Comparison of ENCODE assay signal across 19 cellular contexts in genomic region chr19:40411958-40412499, GRCh38. TPM values are rescaled to one million over a fixed set of nuclear protein-coding genes. Genes with fewer than 3 reads are reported as not detected.
DNase-seq lines count a peak whose midpoint lies in the region; ATAC-seq, FAIRE-seq and TF ChIP-seq lines count a peak whose summit lies in the region.
"Had no signal": no experiment of that assay in that cellular context is flagged by ENCODE, and none has a peak within 500 bp of the region (broad histone marks: within the 10 kb centered on the region; RNA-seq: fewer than 3 reads in every experiment).

No MANE protein-coding gene starts in this region.

- no peaks in the 10 kb centered on the region for H3K36me3 Mint-ChIP-seq in IgD-negative memory B cell
- no peaks in the 10 kb centered on the region for H3K36me3 Mint-ChIP-seq in natural killer cell treated with Interleukin-12 subunit alpha and Interleukin-12 subunit beta and Interleukin-15 and Interleukin-18, amount 100 ng/mL, for 72 hours
- H3K36me3 Mint-ChIP-seq: T-cell had no signal

- in situ Hi-C loops in mammary epithelial cell (cut with MboI; ENCODE audit: low sequenced_read_pairs in 2 of 2): no loop called here

- H2AFZ ChIP-seq in mammary epithelial cell (ENCODE audit: low read depth, low read length): no peak overlapping the region

- peaks cover 1% of the 10 kb centered on the region for H3K27me3 Mint-ChIP-seq in IgD-negative memory B cell
- H3K27me3 Mint-ChIP-seq in natural killer cell treated with Interleukin-12 subunit alpha and Interleukin-12 subunit beta and Interleukin-15 and Interleukin-18, amount 100 ng/mL, for 72 hours: peaks cover 0 to 3% of the 10 kb centered on the region in 2 donors
- H3K27me3 Mint-ChIP-seq: activated T-cell treated with anti-CD3 and anti-CD28 coated beads, Interleukin-2, amount 50 U/mL, for 24 hours; B cell had no signal

- H3K27ac Mint-ChIP-seq in IgD-negative memory B cell: peak overlapping the region in 2 of 3 donors; percentile 46 to 93
- H3K27ac Mint-ChIP-seq in natural killer cell treated with Interleukin-12 subunit alpha and Interleukin-12 subunit beta and Interleukin-15 and Interleukin-18, amount 100 ng/mL, for 72 hours: no peak overlapping the region
- H3K27ac Mint-ChIP-seq: activated CD4-positive, alpha-beta memory T cell treated with anti-CD3 and anti-CD28 coated beads, Interleukin-2, amount 10 ng/mL, durations not matched to agents 7 days and 5 days; activated naive CD4-positive, alpha-beta T cell treated with anti-CD3 and anti-CD28 coated beads for 36 hours; activated T-cell treated with anti-CD3 and anti-CD28 coated beads, Interleukin-2, amount 50 U/mL, for 24 hours; T-cell had no signal

- no peaks in the 10 kb centered on the region for H4K20me1 ChIP-seq in mammary epithelial cell (ENCODE audit: insufficient read depth, low read length)

- H3K4me3 ChIP-seq in mammary epithelial cell (replicated peaks in 1 of 3; ENCODE audit: insufficient read depth in 1 of 3, low read depth in 2 of 3, low read length in 3 of 3) (no peak overlapping the region), lower lobe of right lung (peak overlapping the region; percentile 50), thyroid gland (replicated peaks in 1 of 3) (no peak overlapping the region), SJCRH30 (no peak overlapping the region)
- H3K4me3 ChIP-seq: coronary artery had no signal

- no TSS peak for BruUV-seq in mammary epithelial cell (replicated peaks; lab: Mats Ljungman, UMichigan)

- no peaks in the 10 kb centered on the region for H3K9me3 Mint-ChIP-seq in IgD-negative memory B cell
- H3K9me3 Mint-ChIP-seq in natural killer cell treated with Interleukin-12 subunit alpha and Interleukin-12 subunit beta and Interleukin-15 and Interleukin-18, amount 100 ng/mL, for 72 hours: no peaks in the 10 kb centered on the region
- H3K9me3 Mint-ChIP-seq: activated CD4-positive, alpha-beta memory T cell treated with anti-CD3 and anti-CD28 coated beads, Interleukin-2, amount 10 ng/mL, durations not matched to agents 7 days and 5 days; activated naive CD4-positive, alpha-beta T cell treated with anti-CD3 and anti-CD28 coated beads for 36 hours; activated T-cell treated with anti-CD3 and anti-CD28 coated beads, Interleukin-2, amount 50 U/mL, for 24 hours; T-cell had no signal

- CTCF ChIA-PET in mammary epithelial cell (lab: Charles Lee; ENCODE audit: low non-redundant PET): no interaction called here

- DNase-seq in mammary epithelial cell (no peak), lower lobe of right lung (no peak), thyroid gland (no peak), RCC 7860 (ENCODE audit: low spot score) (no peak), SJCRH30 (no peak)
- no peak for DNase-seq in natural killer cell treated with Interleukin-12 subunit alpha and Interleukin-12 subunit beta and Interleukin-15 and Interleukin-18, amount 100 ng/mL, for 72 hours (ENCODE audit: low spot score)
- DNase-seq: activated CD4-positive, alpha-beta memory T cell treated with anti-CD3 and anti-CD28 coated beads, Interleukin-2, amount 10 ng/mL, durations not matched to agents 7 days and 5 days; activated naive CD4-positive, alpha-beta T cell treated with anti-CD3 and anti-CD28 coated beads for 36 hours; activated T-cell treated with anti-CD3 and anti-CD28 coated beads, Interleukin-2, amount 50 U/mL, for 24 hours; NCI-H226; posterior cingulate gyrus; stimulated activated CD8-positive, alpha-beta memory T cell treated with anti-CD3 and anti-CD28 coated beads, Interleukin-4, amount 100 ng/mL, for 48 hours; T-cell had no signal

- H3K4me1 ChIP-seq in mammary epithelial cell (ENCODE audit: insufficient read depth, low read length) (peaks cover 24% of the 10 kb centered on the region), lower lobe of right lung (peaks cover 43% of the 10 kb centered on the region), thyroid gland (peaks cover 28 to 37% of the 10 kb centered on the region in 2 donors), SJCRH30 (peaks cover 15% of the 10 kb centered on the region; the same call in 1 of the 2 replicates)

- intact Hi-C loops in mammary epithelial cell (cut with micrococcal nuclease) (no loop called here), lower lobe of right lung (cut with DNase I) (no loop called here), thyroid gland (cut with DNase I) (no loop called here)

- H3K27me3 ChIP-seq in mammary epithelial cell (ENCODE audit: insufficient read depth, low read length) (no peaks in the 10 kb centered on the region), lower lobe of right lung (ENCODE audit: low read depth) (no peaks in the 10 kb centered on the region), thyroid gland (no peaks in the 10 kb centered on the region), SJCRH30 (peaks cover 10% of the 10 kb centered on the region)

- 81% methylated on average over 8 of the region's 8 CpGs for WGBS in mammary epithelial cell (ENCODE audit: low coverage, missing lambda C conversion rate)
- 72 to 81% methylated on average over 5 to 8 of the region's 8 CpGs for WGBS in thyroid gland, 2 donors

- TF ChIP-seq POLR2A in thyroid gland (IDR thresholded peaks at IDR 0.05): no peak

- H3K4me1 Mint-ChIP-seq in IgD-negative memory B cell: peaks cover 7 to 23% (median 17%) of the 10 kb centered on the region in 3 donors
- peaks cover 25 to 27% of the 10 kb centered on the region in 2 donors for H3K4me1 Mint-ChIP-seq in natural killer cell treated with Interleukin-12 subunit alpha and Interleukin-12 subunit beta and Interleukin-15 and Interleukin-18, amount 100 ng/mL, for 72 hours (ENCODE audit: low read depth in 2 of 2)

- H3K36me3 ChIP-seq in mammary epithelial cell (ENCODE audit: insufficient read depth, low read length) (no peaks in the 10 kb centered on the region), lower lobe of right lung (no peaks in the 10 kb centered on the region), thyroid gland (no peaks in the 10 kb centered on the region), SJCRH30 (no peaks in the 10 kb centered on the region)

- dilution Hi-C loops in mammary epithelial cell (cut with HindIII; ENCODE audit: low sequenced_read_pairs): no loop called here

- peak overlapping the region in 1 of 4 donors; percentile 65 for H3K4me3 Mint-ChIP-seq in IgD-negative memory B cell
- H3K4me3 Mint-ChIP-seq in natural killer cell treated with Interleukin-12 subunit alpha and Interleukin-12 subunit beta and Interleukin-15 and Interleukin-18, amount 100 ng/mL, for 72 hours: no peak overlapping the region
- H3K4me3 Mint-ChIP-seq: activated CD4-positive, alpha-beta memory T cell treated with anti-CD3 and anti-CD28 coated beads, Interleukin-2, amount 10 ng/mL, durations not matched to agents 7 days and 5 days; activated naive CD4-positive, alpha-beta T cell treated with anti-CD3 and anti-CD28 coated beads for 36 hours; activated T-cell treated with anti-CD3 and anti-CD28 coated beads, Interleukin-2, amount 50 U/mL, for 24 hours; T-cell had no signal

- H3K9ac ChIP-seq in mammary epithelial cell (ENCODE audit: insufficient read depth, low read length): no peak overlapping the region

- ATAC-seq in lower lobe of right lung (no peak), GM21619 (IDR thresholded peaks at IDR 0.05; ENCODE audit: unreplicated experiment) (no peak)
- ATAC-seq in natural killer cell treated with Interleukin-12 subunit alpha and Interleukin-12 subunit beta and Interleukin-15 and Interleukin-18, amount 100 ng/mL, for 72 hours: no peak
- ATAC-seq: T-cell had no signal

- H3K27ac ChIP-seq in mammary epithelial cell (ENCODE audit: insufficient read depth, low read depth, low read length): no peak overlapping the region
- peak overlapping the region; percentile 77 for H3K27ac ChIP-seq in lower lobe of right lung
- H3K27ac ChIP-seq in thyroid gland: peak overlapping the region; percentile 53 to 81 (median 75)
- no peak overlapping the region for H3K27ac ChIP-seq in SJCRH30

- TF ChIP-seq CTCF in mammary epithelial cell (conservative IDR thresholded peaks at IDR 0.05 in 1 of 2, IDR thresholded peaks at IDR 0.05 in 1 of 2; ENCODE audit: extremely low read depth in 1 of 2, insufficient read depth in 1 of 2, low read depth in 1 of 2, low read length in 2 of 2) (no peak), lower lobe of right lung (IDR thresholded peaks at IDR 0.05) (no peak), thyroid gland (IDR thresholded peaks at IDR 0.05) (no peak)

- no peak for FAIRE-seq in RCC 7860 (lab: Jason Lieb, UNC)
- FAIRE-seq: frontal cortex had no signal

- H3K79me2 ChIP-seq in mammary epithelial cell (ENCODE audit: insufficient read depth, low read length): no peaks in the 10 kb centered on the region

- H3K9me3 ChIP-seq in mammary epithelial cell (replicated peaks; ENCODE audit: insufficient read depth, low read length): no peaks in the 10 kb centered on the region
- H3K9me3 ChIP-seq in lower lobe of right lung: no peaks in the 10 kb centered on the region
- no peaks in the 10 kb centered on the region for H3K9me3 ChIP-seq in thyroid gland
- H3K9me3 ChIP-seq in SJCRH30 (replicated peaks): no peaks in the 10 kb centered on the region

- H3K4me2 ChIP-seq in mammary epithelial cell (ENCODE audit: insufficient read depth, low read depth, low read length): peak overlapping the region; percentile 29

RNA-seq across cellular contexts. Expression of gene PRX, which starts 1.1 kb away (rescaled TPM):
- polyA plus RNA-seq in IgD-negative memory B cell: 0.21 TPM
- total RNA-seq in mammary epithelial cell: 1 to 10 TPM; 1.7 to 2.3 TPM
- polyA plus RNA-seq in mammary epithelial cell: 0.42 TPM
- 0.10 TPM for polyA minus RNA-seq in mammary epithelial cell
- 51.5 TPM for total RNA-seq in lower lobe of right lung
- 10 to 100 TPM in 2 of 4 donors, 1 to 10 TPM in 2; 7.3 to 27.5 (median 10.3) TPM for total RNA-seq in thyroid gland
- total RNA-seq in natural killer cell treated with Interleukin-12 subunit alpha and Interleukin-12 subunit beta and Interleukin-15 and Interleukin-18, amount 100 ng/mL, for 72 hours: under 1 TPM; 0.48 to 0.78 TPM
- 2.9 and 4.0 TPM in 2 replicates for total RNA-seq in SJCRH30 (2014; rRNA removed; shearing (Covaris generic))

RNA-seq across cellular contexts. Expression of gene SERTAD1, which starts 13.8 kb away (rescaled TPM):
- 13.2 TPM for polyA plus RNA-seq in IgD-negative memory B cell
- 10 to 100 TPM; 20.6 to 25.8 TPM for total RNA-seq in mammary epithelial cell
- polyA plus RNA-seq in mammary epithelial cell: 29.4 TPM
- polyA minus RNA-seq in mammary epithelial cell: 16.0 TPM
- total RNA-seq in lower lobe of right lung: 17.6 TPM
- total RNA-seq in thyroid gland: 10 to 100 TPM; 12.6 to 19.9 (median 15.1) TPM
- total RNA-seq in natural killer cell treated with Interleukin-12 subunit alpha and Interleukin-12 subunit beta and Interleukin-15 and Interleukin-18, amount 100 ng/mL, for 72 hours: 10 to 100 TPM; 11.2 to 21.5 TPM
- 4.4 and 5.3 TPM in 2 replicates for total RNA-seq in SJCRH30 (2014; rRNA removed; shearing (Covaris generic))

RNA-seq across cellular contexts. Expression of gene HIPK4, which starts 22.0 kb away (rescaled TPM):
- polyA plus RNA-seq in IgD-negative memory B cell (0.11 TPM), mammary epithelial cell (0.07 TPM)
- total RNA-seq in mammary epithelial cell (under 1 TPM; 0.12 to 0.33 TPM), lower lobe of right lung (0.21 TPM), thyroid gland (under 1 TPM in 2 of 4 donors, not detected in 2; 0.22 to 0.27 TPM)
- polyA minus RNA-seq in mammary epithelial cell: not detected
- not detected for total RNA-seq in natural killer cell treated with Interleukin-12 subunit alpha and Interleukin-12 subunit beta and Interleukin-15 and Interleukin-18, amount 100 ng/mL, for 72 hours
- 0.10 TPM in 1 of 2 replicates, not detected in the other for total RNA-seq in SJCRH30 (2014; rRNA removed; shearing (Covaris generic))
- total RNA-seq: activated naive CD4-positive, alpha-beta T cell treated with anti-CD3 and anti-CD28 coated beads for 36 hours; frontal cortex; RPMI7951 had no signal

RNA-seq across cellular contexts. Expression of gene SERTAD3, which starts 32.1 kb away (rescaled TPM):
- 29.2 TPM for polyA plus RNA-seq in IgD-negative memory B cell
- 10 to 100 TPM; 34.3 to 35.8 TPM for total RNA-seq in mammary epithelial cell
- polyA plus RNA-seq in mammary epithelial cell: 19.3 TPM
- polyA minus RNA-seq in mammary epithelial cell: 32.7 TPM
- total RNA-seq in lower lobe of right lung: 30.7 TPM
- 10 to 100 TPM; 15.6 to 25.2 (median 20.4) TPM for total RNA-seq in thyroid gland
- total RNA-seq in natural killer cell treated with Interleukin-12 subunit alpha and Interleukin-12 subunit beta and Interleukin-15 and Interleukin-18, amount 100 ng/mL, for 72 hours: 10 to 100 TPM; 12.8 to 13.2 TPM
- total RNA-seq in SJCRH30 (2014; rRNA removed; shearing (Covaris generic)): 29.7 and 35.6 TPM in 2 replicates

RNA-seq across cellular contexts. Expression of gene BLVRB, which starts 53.5 kb away (rescaled TPM):
- polyA plus RNA-seq in IgD-negative memory B cell (35.9 TPM), mammary epithelial cell (88.3 TPM)
- total RNA-seq in mammary epithelial cell (10 to 100 TPM; 57.6 to 92.5 TPM), lower lobe of right lung (123 TPM), thyroid gland (100 to 1,000 TPM; 111 to 238 (median 205) TPM)
- 52.5 TPM for polyA minus RNA-seq in mammary epithelial cell
- 1 to 10 TPM; 4.6 to 5.3 TPM for total RNA-seq in natural killer cell treated with Interleukin-12 subunit alpha and Interleukin-12 subunit beta and Interleukin-15 and Interleukin-18, amount 100 ng/mL, for 72 hours
- 3.8 and 6.6 TPM in 2 replicates for total RNA-seq in SJCRH30 (2014; rRNA removed; shearing (Covaris generic))

Comparison
In these comparisons a context has a peak if more than half of its experiments do, and no peak if none do; other contexts are left out.
1. H3K27ac Mint-ChIP-seq: peak in IgD-negative memory B cell (2 of 3); none in natural killer cell treated with Interleukin-12 subunit alpha and Interleukin-12 subunit beta and Interleukin-15 and Interleukin-18, amount 100 ng/mL, for 72 hours (0 of 2).
2. H3K27ac ChIP-seq: peak in lower lobe of right lung (single experiment) and thyroid gland (3 of 3); none in mammary epithelial cell (single experiment) and SJCRH30 (single experiment).